19 cellular contexts compared by ENCODE assay signal in the genomic region with DNA sequence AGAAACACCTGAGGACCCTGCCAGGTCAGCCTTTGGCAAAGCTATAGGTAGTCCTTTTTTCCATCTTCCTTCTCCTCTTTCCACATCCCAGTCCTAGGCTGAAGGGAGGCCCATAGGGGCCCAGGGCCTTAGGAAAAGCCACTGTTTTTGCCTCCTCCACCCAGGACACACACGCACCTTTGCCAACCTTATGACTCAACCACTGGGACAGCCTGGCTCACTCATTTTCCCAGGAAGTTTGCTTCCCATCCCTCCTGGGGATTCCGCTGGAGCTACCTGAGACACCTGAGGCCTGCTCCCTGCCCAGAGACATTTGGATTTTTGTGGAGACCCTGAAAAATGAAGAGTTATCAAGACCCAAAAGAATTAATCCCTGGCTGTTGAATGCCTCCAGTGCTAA.
A peak's percentile ranks its signal among the peaks of the same experiment; 100 is the strongest.
DNase-seq lines count a peak whose midpoint lies in the region; ATAC-seq, FAIRE-seq and TF ChIP-seq lines count a peak whose summit lies in the region.
"Had no signal": no experiment of that assay in that cellular context is flagged by ENCODE, and none has a peak within 500 bp of the region (broad histone marks: within the 10 kb centered on the region; RNA-seq: fewer than 3 reads in every experiment).

No MANE protein-coding gene starts in this region.

- TF ChIP-seq CTCF in PC-3 (conservative IDR thresholded peaks at IDR 0.05; ENCODE audit: low read depth, low read length) (no peak), bronchial epithelial cell (IDR thresholded peaks at IDR 0.05; ENCODE audit: insufficient read depth, low read length, severe bottlenecking) (no peak), osteoblast (IDR thresholded peaks at IDR 0.05; ENCODE audit: extremely low read depth, low read depth, low read length) (no peak)

- H3K27ac ChIP-seq in ACC112 (ENCODE audit: low read depth, low read length) (peak overlapping the region; percentile 86), PC-3 (ENCODE audit: low read length) (peak overlapping the region; percentile 98), osteoblast (ENCODE audit: low read depth, low read length) (peak overlapping the region; percentile 76)
- H3K27ac ChIP-seq: GM23248 had no signal

- no TSS peak for BruUV-seq in PC-3 (replicated peaks; lab: Mats Ljungman, UMichigan)

- peaks cover 22% of the 10 kb centered on the region for H3F3A ChIP-seq in PC-3 (ENCODE audit: low read length, unreplicated experiment)

- H3K9me3 ChIP-seq in PC-3 (ENCODE audit: low read length) (no peaks in the 10 kb centered on the region), osteoblast (ENCODE audit: low read depth, low read length) (no peaks in the 10 kb centered on the region)
- H3K9me3 ChIP-seq: HAP-1 had no signal

- 0 out of 2 replicates have a peak, but pooled peaks cover 6% of the 10 kb centered on the region for H3K36me3 ChIP-seq in ACC112 (ENCODE audit: insufficient read depth, low read length)
- H3K36me3 ChIP-seq in PC-3 (ENCODE audit: low read depth, low read length) = no peaks in the 10 kb centered on the region
- H3K36me3 ChIP-seq in bronchial epithelial cell (ENCODE audit: control insufficient read depth, insufficient read depth, low read length) = no peaks in the 10 kb centered on the region
- H3K36me3 ChIP-seq in osteoblast (ENCODE audit: insufficient read depth, low read length) = no peaks in the 10 kb centered on the region
- H3K36me3 ChIP-seq: HAP-1 had no signal

- H2AFZ ChIP-seq in ACC112 (ENCODE audit: low read length, unreplicated experiment) (no peak overlapping the region), PC-3 (ENCODE audit: low read length) (no peak overlapping the region), osteoblast (ENCODE audit: low read length) (no peak overlapping the region)
- H2AFZ ChIP-seq: GM23248 had no signal

- H3K4me1 ChIP-seq in ACC112 (ENCODE audit: control insufficient read depth, insufficient read depth, low read length, unreplicated experiment) (peaks cover 55% of the 10 kb centered on the region), PC-3 (ENCODE audit: insufficient read depth, low read length) (peaks cover 73% of the 10 kb centered on the region), osteoblast (ENCODE audit: insufficient read depth, low read length) (peaks cover 39% of the 10 kb centered on the region)
- H3K4me1 ChIP-seq: HAP-1 had no signal

- peak overlapping the region; percentile 70 for H3K4me2 ChIP-seq in PC-3 (ENCODE audit: low read length)
- H3K4me2 ChIP-seq in osteoblast (ENCODE audit: insufficient read depth, low read length) = no peak overlapping the region

- H3K79me2 ChIP-seq in ACC112 (ENCODE audit: control insufficient read depth, insufficient read depth, low read length, unreplicated experiment) = no peaks in the 10 kb centered on the region
- H3K79me2 ChIP-seq in PC-3 (ENCODE audit: low read length) = no peaks in the 10 kb centered on the region
- H3K79me2 ChIP-seq in osteoblast (ENCODE audit: insufficient read depth, low read length) = no peaks in the 10 kb centered on the region

- H4K20me1 ChIP-seq in PC-3 (ENCODE audit: low read length) = no peaks in the 10 kb centered on the region
- no peaks in the 10 kb centered on the region for H4K20me1 ChIP-seq in osteoblast (ENCODE audit: insufficient read depth, low read length)

- H3K4me3 ChIP-seq in ACC112 (ENCODE audit: low read depth, low read length) (no peak overlapping the region), PC-3 (ENCODE audit: low read length) (0 out of 2 replicates have a peak overlapping the region, but pooled peaks have one; percentile 5), bronchial epithelial cell (ENCODE audit: low read depth, low read length) (no peak overlapping the region), osteoblast (ENCODE audit: insufficient read depth, low read length) (no peak overlapping the region)
- H3K4me3 ChIP-seq: GM23248, HAP-1 had no signal

- H3K9me2 ChIP-seq in PC-3 (replicated peaks; ENCODE audit: low read length) = no peaks in the 10 kb centered on the region

- H3K27me3 ChIP-seq in ACC112 (ENCODE audit: insufficient read depth, low read length) (no peaks in the 10 kb centered on the region), PC-3 (ENCODE audit: low read length) (no peaks in the 10 kb centered on the region), bronchial epithelial cell (ENCODE audit: control insufficient read depth, insufficient read depth, low read length) (no peaks in the 10 kb centered on the region), osteoblast (ENCODE audit: insufficient read depth, low read length) (no peaks in the 10 kb centered on the region)

- DNase-seq in PC-3 (peak; percentile 89), bronchial epithelial cell (ENCODE audit: low read depth) (peak; percentile 79), osteoblast (ENCODE audit: insufficient read length, low spot score, missing footprints) (no peak), GM12892 (ENCODE audit: insufficient read length) (no peak), dedifferentiated amniotic fluid mesenchymal stem cell (ENCODE audit: extremely low spot score) (no peak), NCI-H1694 treated with DMSO at 0.1 percent for 48 hours (lab: John Stamatoyannopoulos, UW) (no peak)
- DNase-seq: CD4-positive, CD25-positive, alpha-beta regulatory T cell; GM23248; Kasumi-1; NCI-H1092 treated with DMSO at 0.1 percent for 48 hours; NCI-H146; NCI-H2081 treated with DMSO at 0.1 percent for 48 hours; NCI-H446 treated with DMSO at 0.1 percent for 48 hours; NCI-H526 treated with DMSO at 0.1 percent for 48 hours; RPMI8226; SIG-M5; T-cell had no signal

- POLR2A ChIA-PET in PC-3 (lab: Charles Lee; ENCODE audit: unreplicated experiment) = interaction anchor here (0.6 to 0.7 kb wide), 2 partner anchors 8 to 733 kb away, joined by 4 to 17 read pairs; no protein-coding TSS in a partner anchor

- no peak for TF ChIP-seq POLR2A in GM12892 (IDR thresholded peaks at IDR 0.05; ENCODE audit: low read depth, low read length)

- FAIRE-seq in bronchial epithelial cell (lab: Jason Lieb, UNC) (no peak), GM12892 (lab: Jason Lieb, UNC) (no peak)

- peak overlapping the region; percentile 92 for H3K9ac ChIP-seq in PC-3 (ENCODE audit: low read length)
- H3K9ac ChIP-seq: GM23248 had no signal

- intact Hi-C loops in PC-3 (cut with micrococcal nuclease) = loop anchor here (2.0 to 5.0 kb wide), 4 partner anchors 45 to 205 kb away; no protein-coding TSS in a partner anchor

- peak; percentile 42 for ATAC-seq in PC-3
- ATAC-seq: T-cell had no signal

- CTCF ChIA-PET in PC-3 (lab: Charles Lee) = no interaction called here

Comparison
In these comparisons a context has a peak if more than half of its experiments do, and no peak if none do; other contexts are left out.
1. DNase-seq: peak in PC-3 (single experiment) and bronchial epithelial cell (single experiment); none in osteoblast (single experiment), GM12892 (single experiment), dedifferentiated amniotic fluid mesenchymal stem cell (single experiment) and NCI-H1694 treated with DMSO at 0.1 percent for 48 hours (single experiment).
2. Peak in every context shown above with its lines, with median percentiles within 50 percentile points of each other: H3K27ac ChIP-seq.